ENCODE assay signal across 1 cellular context in genomic region chr10:29583674-29584073, GRCh38.
TF ChIP-seq lines count a peak whose summit lies in the region.

No MANE protein-coding gene starts in this region.

TF ChIP-seq in IMR-90, 13 proteins besides CTCF, POLR2A, EP300 and RAD21:
- TF ChIP-seq MXI1 (IDR thresholded peaks at IDR 0.05; ENCODE audit: borderline replicate concordance, low read depth, low read length) (no peak), CHD1 (IDR thresholded peaks at IDR 0.05; ENCODE audit: low read depth, low read length) (no peak), MAFK (IDR thresholded peaks at IDR 0.05; ENCODE audit: low read depth, low read length) (no peak), BHLHE40 (IDR thresholded peaks at IDR 0.05; ENCODE audit: low read depth, low read length) (peak; percentile 92), CEBPB (IDR thresholded peaks at IDR 0.05; ENCODE audit: low read depth, low read length) (no peak; the same call in 1 of the 2 replicates), RFX5 (IDR thresholded peaks at IDR 0.05; ENCODE audit: low read depth, low read length) (no peak), RCOR1 (IDR thresholded peaks at IDR 0.05; ENCODE audit: insufficient replicate concordance, low read length) (peak; percentile 74), FOS (IDR thresholded peaks at IDR 0.05; ENCODE audit: low read depth, low read length) (no peak), MAZ (IDR thresholded peaks at IDR 0.05; ENCODE audit: borderline replicate concordance, low read depth, low read length) (no peak), SMC3 (IDR thresholded peaks at IDR 0.05; ENCODE audit: low read depth, low read length) (no peak), ELK1 (IDR thresholded peaks at IDR 0.05; ENCODE audit: borderline replicate concordance, low read depth, low read length) (no peak), NFE2L2 (IDR thresholded peaks at IDR 0.05; ENCODE audit: low read depth, low read length) (no peak), USF2 (IDR thresholded peaks at IDR 0.05; ENCODE audit: low read depth, low read length) (no peak)
TF ChIP-seq in IMR-90: peak in this region for 2.
